15 cellular contexts compared by ENCODE assay signal in the genomic region with DNA sequence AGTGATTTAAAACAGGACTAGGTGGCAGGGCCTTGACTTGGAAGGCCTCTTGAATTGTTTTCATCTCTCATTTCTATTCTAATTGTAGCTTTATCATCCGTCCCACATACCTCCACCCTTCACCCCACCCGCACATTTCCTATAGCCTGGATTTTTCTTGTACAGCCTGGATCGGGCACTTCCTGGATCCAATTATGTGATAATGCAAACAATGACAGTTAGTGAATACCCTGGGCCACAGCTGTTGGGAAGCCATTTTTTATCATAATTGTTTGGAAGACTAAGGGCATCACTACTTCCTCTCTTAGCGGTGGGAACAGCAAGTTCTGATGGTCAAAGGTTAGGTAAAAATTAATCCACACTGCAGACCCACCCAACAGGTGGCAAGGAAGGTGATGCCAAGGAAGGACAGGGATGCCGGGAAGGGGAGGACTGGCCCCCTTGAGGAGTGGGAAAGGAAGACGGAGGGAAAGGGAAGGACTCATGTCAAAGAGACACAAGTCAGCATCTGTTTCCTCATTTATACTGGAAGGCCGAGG.
"Had no signal": no experiment of that assay in that cellular context is flagged by ENCODE, and none has a peak within 500 bp of the region (broad histone marks: within the 10 kb centered on the region; RNA-seq: fewer than 3 reads in every experiment).

No MANE protein-coding gene starts in this region.

- H3K27me3 Mint-ChIP-seq: activated CD4-positive, alpha-beta T cell treated with anti-CD3 and anti-CD28 coated beads for 36 hours; activated CD8-positive, alpha-beta memory T cell treated with anti-CD3 and anti-CD28 coated beads, Interleukin-2, amount 10 ng/mL, durations not matched to agents 7 days and 5 days; stimulated activated naive B cell treated with anti-CD40 and anti-IgM and Interleukin-4, amounts not matched to agents 10 μg/mL and 1 μg/mL and 100 μg/mL, for 72 hours had no signal

- H3K9me3 Mint-ChIP-seq: activated CD4-positive, alpha-beta memory T cell treated with anti-CD3 and anti-CD28 coated beads for 36 hours; T-cell had no signal

- DNase-seq: activated CD4-positive, alpha-beta memory T cell treated with anti-CD3 and anti-CD28 coated beads for 36 hours; activated CD4-positive, alpha-beta T cell treated with anti-CD3 and anti-CD28 coated beads for 36 hours; activated CD8-positive, alpha-beta memory T cell treated with anti-CD3 and anti-CD28 coated beads, Interleukin-2, amount 10 ng/mL, durations not matched to agents 7 days and 5 days; dorsolateral prefrontal cortex; endodermal cell; hypothalamus; islet precursor cell; mesenchymal stem cell; naive thymus-derived CD4-positive, alpha-beta T cell; pancreas; sigmoid colon; stimulated activated naive B cell treated with anti-CD40 and anti-IgM and Interleukin-4, amounts not matched to agents 10 μg/mL and 1 μg/mL and 100 μg/mL, for 72 hours; T-cell had no signal

- H3K4me1 Mint-ChIP-seq: activated CD4-positive, alpha-beta T cell treated with anti-CD3 and anti-CD28 coated beads for 36 hours; activated CD8-positive, alpha-beta memory T cell treated with anti-CD3 and anti-CD28 coated beads, Interleukin-2, amount 10 ng/mL, durations not matched to agents 7 days and 5 days; endodermal cell; naive thymus-derived CD4-positive, alpha-beta T cell; stimulated activated naive B cell treated with anti-CD40 and anti-IgM and Interleukin-4, amounts not matched to agents 10 μg/mL and 1 μg/mL and 100 μg/mL, for 72 hours; T-cell; WTC11 had no signal

- H3K27ac Mint-ChIP-seq: activated CD4-positive, alpha-beta memory T cell treated with anti-CD3 and anti-CD28 coated beads for 36 hours; activated CD4-positive, alpha-beta T cell treated with anti-CD3 and anti-CD28 coated beads for 36 hours; activated CD8-positive, alpha-beta memory T cell treated with anti-CD3 and anti-CD28 coated beads, Interleukin-2, amount 10 ng/mL, durations not matched to agents 7 days and 5 days; activated naive CD8-positive, alpha-beta T cell; endodermal cell; naive thymus-derived CD4-positive, alpha-beta T cell; stimulated activated naive B cell treated with anti-CD40 and anti-IgM and Interleukin-4, amounts not matched to agents 10 μg/mL and 1 μg/mL and 100 μg/mL, for 72 hours; T-cell; WTC11 had no signal

- ATAC-seq: activated CD4-positive, alpha-beta T cell treated with anti-CD3 and anti-CD28 coated beads for 36 hours; activated CD8-positive, alpha-beta memory T cell treated with anti-CD3 and anti-CD28 coated beads, Interleukin-2, amount 10 ng/mL, durations not matched to agents 7 days and 5 days; naive thymus-derived CD4-positive, alpha-beta T cell; stimulated activated naive B cell treated with anti-CD40 and anti-IgM and Interleukin-4, amounts not matched to agents 10 μg/mL and 1 μg/mL and 100 μg/mL, for 72 hours; T-cell; WTC11 had no signal

- H3K36me3 Mint-ChIP-seq: activated CD4-positive, alpha-beta memory T cell treated with anti-CD3 and anti-CD28 coated beads for 36 hours; activated CD8-positive, alpha-beta memory T cell treated with anti-CD3 and anti-CD28 coated beads, Interleukin-2, amount 10 ng/mL, durations not matched to agents 7 days and 5 days; activated naive CD8-positive, alpha-beta T cell; naive thymus-derived CD4-positive, alpha-beta T cell; stimulated activated naive B cell treated with anti-CD40 and anti-IgM and Interleukin-4, amounts not matched to agents 10 μg/mL and 1 μg/mL and 100 μg/mL, for 72 hours; T-cell had no signal

- H3K4me3 Mint-ChIP-seq: activated CD4-positive, alpha-beta memory T cell treated with anti-CD3 and anti-CD28 coated beads for 36 hours; activated CD4-positive, alpha-beta T cell treated with anti-CD3 and anti-CD28 coated beads for 36 hours; activated CD8-positive, alpha-beta memory T cell treated with anti-CD3 and anti-CD28 coated beads, Interleukin-2, amount 10 ng/mL, durations not matched to agents 7 days and 5 days; activated naive CD8-positive, alpha-beta T cell; endodermal cell; naive thymus-derived CD4-positive, alpha-beta T cell; stimulated activated naive B cell treated with anti-CD40 and anti-IgM and Interleukin-4, amounts not matched to agents 10 μg/mL and 1 μg/mL and 100 μg/mL, for 72 hours; T-cell; WTC11 had no signal
